10 cellular contexts compared by ENCODE assay signal in genomic region chr20:23225407-23226060, GRCh38.
DNase-seq lines count a peak whose midpoint lies in the region; ATAC-seq, FAIRE-seq and TF ChIP-seq lines count a peak whose summit lies in the region.
"Had no signal": no experiment of that assay in that cellular context is flagged by ENCODE, and none has a peak within 500 bp of the region (broad histone marks: within the 10 kb centered on the region; RNA-seq: fewer than 3 reads in every experiment).

No MANE protein-coding gene starts in this region.

- H3K9me3 Mint-ChIP-seq in astrocyte (ENCODE audit: unreplicated experiment): peaks cover 13% of the 10 kb centered on the region
- peaks cover 2% of the 10 kb centered on the region for H3K9me3 Mint-ChIP-seq in activated CD8-positive, alpha-beta memory T cell treated with anti-CD3 and anti-CD28 coated beads, Interleukin-2, amount 10 ng/mL, durations not matched to agents 7 days and 5 days (ENCODE audit: low read depth)

- 65% methylated on average over 6 of the region's 6 CpGs for WGBS in hepatocyte (ENCODE audit: low lambda C conversion rate, missing lambda C conversion rate)
- WGBS in transverse colon (ENCODE audit: low coverage in 1 of 2), 2 donors: 17 to 44% methylated on average over 1 to 6 of the region's 6 CpGs

- H3K4me3 ChIP-seq in astrocyte (ENCODE audit: insufficient read depth, low read depth, low read length) (no peak overlapping the region), hepatocyte (no peak overlapping the region), transverse colon (no peak overlapping the region)

- no peak for TF ChIP-seq POLR2A in transverse colon (IDR thresholded peaks at IDR 0.05)

- peaks cover 6% of the 10 kb centered on the region for H3K4me1 Mint-ChIP-seq in astrocyte (ENCODE audit: low read depth, unreplicated experiment)
- no peaks in the 10 kb centered on the region for H3K4me1 Mint-ChIP-seq in activated CD8-positive, alpha-beta memory T cell treated with anti-CD3 and anti-CD28 coated beads, Interleukin-2, amount 10 ng/mL, durations not matched to agents 7 days and 5 days

- no peak for TF ChIP-seq EP300 in transverse colon (IDR thresholded peaks at IDR 0.05; ENCODE audit: low read depth)

- CTCF ChIA-PET in activated CD8-positive, alpha-beta memory T cell treated with anti-CD3 and anti-CD28 coated beads, Interleukin-2, amount 10 ng/mL, durations not matched to agents 7 days and 5 days (lab: Charles Lee): interaction anchor here (1.1 kb wide), 1 partner anchor 382 kb away, joined by 3 read pairs; no protein-coding TSS in a partner anchor

- H4K20me1 ChIP-seq in astrocyte (ENCODE audit: insufficient read depth, low read length) (no peaks in the 10 kb centered on the region), hepatocyte (ENCODE audit: insufficient read depth, poor library complexity, severe bottlenecking) (no peaks in the 10 kb centered on the region)

- H2AFZ ChIP-seq in astrocyte (ENCODE audit: low read depth, low read length) (no peak overlapping the region), hepatocyte (no peak overlapping the region)

- H3K36me3 Mint-ChIP-seq in astrocyte (ENCODE audit: low read depth, unreplicated experiment): no peaks in the 10 kb centered on the region
- H3K36me3 Mint-ChIP-seq in activated CD8-positive, alpha-beta memory T cell treated with anti-CD3 and anti-CD28 coated beads, Interleukin-2, amount 10 ng/mL, durations not matched to agents 7 days and 5 days: no peaks in the 10 kb centered on the region

- no peaks in the 10 kb centered on the region for H3K27me3 ChIP-seq in astrocyte (ENCODE audit: insufficient read depth, low read length)
- no peaks in the 10 kb centered on the region for H3K27me3 ChIP-seq in hepatocyte
- H3K27me3 ChIP-seq in transverse colon: no peaks in the 10 kb centered on the region

- in situ Hi-C loops in transverse colon (cut with MboI; ENCODE audit: low pct_ligation_motif_present in 1 of 4, low pct_unique_long_range_greater_than_20kb in 1 of 4, low sequenced_read_pairs in 3 of 4): loop anchor here in 2 of 4 donors (25.0 kb wide), 1 partner anchor 538 kb away; no protein-coding TSS in a partner anchor

- no peaks in the 10 kb centered on the region for H3K79me2 ChIP-seq in astrocyte (ENCODE audit: insufficient read depth, low read length)
- H3K79me2 ChIP-seq in hepatocyte: no peaks in the 10 kb centered on the region

- no peak overlapping the region for H3K27ac ChIP-seq in astrocyte (ENCODE audit: low read depth, low read length)
- peak overlapping the region; percentile 90 for H3K27ac ChIP-seq in hepatocyte
- H3K27ac ChIP-seq in transverse colon: peak overlapping the region; percentile 23 to 53 (median 32)

- H3K9me3 ChIP-seq in astrocyte (ENCODE audit: insufficient read depth, low read depth, low read length) (no peaks in the 10 kb centered on the region), hepatocyte (ENCODE audit: low read depth) (peaks cover 5% of the 10 kb centered on the region), transverse colon (peaks cover 0 to 10% of the 10 kb centered on the region in 2 donors)

- no peak overlapping the region for H3K4me3 Mint-ChIP-seq in astrocyte (ENCODE audit: unreplicated experiment)
- H3K4me3 Mint-ChIP-seq in activated CD8-positive, alpha-beta memory T cell treated with anti-CD3 and anti-CD28 coated beads, Interleukin-2, amount 10 ng/mL, durations not matched to agents 7 days and 5 days: no peak overlapping the region
- H3K4me3 Mint-ChIP-seq: activated T-helper 1 cell treated with anti-CD3 and anti-CD28 coated beads, Interleukin-12 subunit alpha, Interleukin-12 subunit beta, Interleukin-2, Interleukin-4 antibody, amounts not matched to agents 30 ng/mL and 10 ng/mL and 1 ng/mL, durations not matched to agents 14 hours and 24 hours and 36 hours; nephron had no signal

- H3K36me3 ChIP-seq in astrocyte (ENCODE audit: insufficient read depth, low read length): no peaks in the 10 kb centered on the region
- H3K36me3 ChIP-seq in hepatocyte (replicated peaks; ENCODE audit: insufficient read depth, low read depth): no peaks in the 10 kb centered on the region
- no peaks in the 10 kb centered on the region for H3K36me3 ChIP-seq in transverse colon

- peak; percentile 89 to 90 for DNase-seq in Kasumi-1 (lab: John Stamatoyannopoulos, UW)
- DNase-seq in astrocyte (ENCODE audit: low read depth): peak; percentile 69
- peak; percentile 81 for DNase-seq in hepatocyte (ENCODE audit: low spot score)
- DNase-seq in transverse colon: peak; percentile 54
- DNase-seq in NCI-H146 treated with DMSO at 0.1 percent for 48 hours (lab: John Stamatoyannopoulos, UW; ENCODE audit: unreplicated experiment): no peak
- no peak for DNase-seq in activated CD8-positive, alpha-beta memory T cell treated with anti-CD3 and anti-CD28 coated beads, Interleukin-2, amount 10 ng/mL, durations not matched to agents 7 days and 5 days
- DNase-seq: SK-N-SH had no signal

- no peak for ATAC-seq in activated CD8-positive, alpha-beta memory T cell treated with anti-CD3 and anti-CD28 coated beads, Interleukin-2, amount 10 ng/mL, durations not matched to agents 7 days and 5 days
- ATAC-seq in GM18907 (IDR thresholded peaks at IDR 0.05; ENCODE audit: unreplicated experiment): no peak

- H3K4me1 ChIP-seq in astrocyte (ENCODE audit: insufficient read depth, low read length): no peaks in the 10 kb centered on the region
- H3K4me1 ChIP-seq in hepatocyte (ENCODE audit: insufficient read depth): peaks cover 31% of the 10 kb centered on the region
- H3K4me1 ChIP-seq in transverse colon: peaks cover 0 to 3% (median 2%) of the 10 kb centered on the region in 4 donors

- no peaks in the 10 kb centered on the region for H3K9me2 ChIP-seq in hepatocyte (replicated peaks; ENCODE audit: insufficient read depth)
- H3K9me2 ChIP-seq: SK-N-SH had no signal

- H3K4me2 ChIP-seq in astrocyte (ENCODE audit: low read length): no peak overlapping the region
- peak overlapping the region; percentile 30 for H3K4me2 ChIP-seq in hepatocyte
- H3K4me2 ChIP-seq: SK-N-SH had no signal

- intact Hi-C loops in transverse colon (cut with DNase I; ENCODE audit: low total_unique reads): no loop called here

- H3K27ac Mint-ChIP-seq in astrocyte (ENCODE audit: unreplicated experiment): no peak overlapping the region
- no peak overlapping the region for H3K27ac Mint-ChIP-seq in activated CD8-positive, alpha-beta memory T cell treated with anti-CD3 and anti-CD28 coated beads, Interleukin-2, amount 10 ng/mL, durations not matched to agents 7 days and 5 days
- H3K27ac Mint-ChIP-seq: activated T-helper 1 cell treated with anti-CD3 and anti-CD28 coated beads, Interleukin-12 subunit alpha, Interleukin-12 subunit beta, Interleukin-2, Interleukin-4 antibody, amounts not matched to agents 30 ng/mL and 10 ng/mL and 1 ng/mL, durations not matched to agents 14 hours and 24 hours and 36 hours; nephron had no signal

- no peak for TF ChIP-seq CTCF in astrocyte (IDR thresholded peaks at IDR 0.05; ENCODE audit: insufficient read depth, low read depth, low read length)
- TF ChIP-seq CTCF in hepatocyte (IDR thresholded peaks at IDR 0.05; ENCODE audit: poor library complexity): no peak
- TF ChIP-seq CTCF in transverse colon (IDR thresholded peaks at IDR 0.05): no peak

- FAIRE-seq in astrocyte (lab: Jason Lieb, UNC): no peak

- no peak overlapping the region for H3K9ac ChIP-seq in astrocyte (ENCODE audit: low read length)
- H3K9ac ChIP-seq: SK-N-SH had no signal

- H3K27me3 Mint-ChIP-seq in astrocyte (ENCODE audit: low read depth, unreplicated experiment): peaks cover 21% of the 10 kb centered on the region
- H3K27me3 Mint-ChIP-seq in activated CD8-positive, alpha-beta memory T cell treated with anti-CD3 and anti-CD28 coated beads, Interleukin-2, amount 10 ng/mL, durations not matched to agents 7 days and 5 days: peaks cover 5% of the 10 kb centered on the region

Comparison
In these comparisons a context has a peak if more than half of its experiments do, and no peak if none do; other contexts are left out.
1. DNase-seq: peak in Kasumi-1 (2 of 2), astrocyte (single experiment), hepatocyte (single experiment) and transverse colon (single experiment); none in NCI-H146 treated with DMSO at 0.1 percent for 48 hours (single experiment) and activated CD8-positive, alpha-beta memory T cell treated with anti-CD3 and anti-CD28 coated beads, Interleukin-2, amount 10 ng/mL, durations not matched to agents 7 days and 5 days (single experiment).